In genomic region chr2:227325056-227325823, GRCh38 we compare ENCODE assay signal across 8 cellular contexts. TPM values are rescaled to one million over a fixed set of nuclear protein-coding genes. Genes with fewer than 3 reads are reported as not detected.
DNase-seq lines count a peak whose midpoint lies in the region; ATAC-seq and TF ChIP-seq lines count a peak whose summit lies in the region.

TSS of gene MFF (plus strand) at chr2:227325251. CDS start at chr2:227330666, 5,415 bp downstream.

- peak within 1 kb of the TSS; percentile 94 for H2AFZ ChIP-seq in PC-9

- CTCF ChIA-PET in PC-9 (lab: Charles Lee): interaction anchor here (0.5 to 0.6 kb wide), 2 partner anchors 490 to 841 kb away, joined by 8 to 9 read pairs; no protein-coding TSS in a partner anchor

- peak within 1 kb of the TSS; percentile 83 for H3K27ac ChIP-seq in PC-9

- peaks cover 12% of the 10 kb centered on the region; the same call in 1 of the 2 replicates for H3K36me3 ChIP-seq in PC-9 (ENCODE audit: low read depth)

- peak within 1 kb of the TSS; percentile 81 for H3K4me2 ChIP-seq in PC-9

- no peaks in the 10 kb centered on the region for H3K9me3 ChIP-seq in PC-9 (ENCODE audit: insufficient read depth, low read depth)

- DNase-seq in DMS53 treated with DMSO at 0.1 percent for 48 hours (lab: John Stamatoyannopoulos, UW; ENCODE audit: unreplicated experiment): peak; percentile 67
- peak; percentile 93 for DNase-seq in Jurkat, Clone E6-1 (ENCODE audit: low read depth, low spot score)
- peak; percentile 80 to 86 for DNase-seq in PC-9
- DNase-seq in activated T-cell treated with anti-CD3 and anti-CD28 coated beads, Interleukin-2, amount 50 U/mL, for 1 hour: peak; percentile 90
- DNase-seq in epithelial cell of proximal tubule (ENCODE audit: low read depth): peak; percentile 55
- peak; percentile 95 for DNase-seq in mucosa of gallbladder (ENCODE audit: low spot score)
- DNase-seq in stimulated activated CD8-positive, alpha-beta memory T cell treated with anti-CD3 and anti-CD28 coated beads, Interleukin-4, amount 100 ng/mL, for 4 hours (ENCODE audit: low read depth in 2 of 2, low spot score in 1 of 2): peak; percentile 86 to 87

- H4K20me1 ChIP-seq in PC-9 (ENCODE audit: insufficient read depth): no peaks in the 10 kb centered on the region; the same call in 1 of the 2 replicates

- ATAC-seq in GM21619 (IDR thresholded peaks at IDR 0.05; ENCODE audit: unreplicated experiment): peak; percentile 97

- TF ChIP-seq CTCF in PC-9 (conservative IDR thresholded peaks at IDR 0.05): peak; percentile 43; the same call in 1 of the 2 replicates
- peak; percentile 39 for TF ChIP-seq CTCF in epithelial cell of proximal tubule (conservative IDR thresholded peaks at IDR 0.05; ENCODE audit: low read depth, low read length)

- intact Hi-C loops in PC-9 (cut with micrococcal nuclease; ENCODE audit: unreplicated experiment): loop anchor here (5.0 kb wide), 2 partner anchors 88 to 193 kb away; no protein-coding TSS in a partner anchor

- H3K79me2 ChIP-seq in PC-9 (ENCODE audit: low read depth): peaks cover 56% of the 10 kb centered on the region

- H3F3A ChIP-seq in PC-9 (ENCODE audit: insufficient read depth, low read depth): 0 out of 2 replicates have a peak, but pooled peaks cover 6% of the 10 kb centered on the region

- no peaks in the 10 kb centered on the region for H3K9me2 ChIP-seq in PC-9 (ENCODE audit: insufficient read depth)

- H3K4me3 ChIP-seq in Jurkat, Clone E6-1 (ENCODE audit: low read length): peak within 1 kb of the TSS; percentile 91
- H3K4me3 ChIP-seq in PC-9: peak within 1 kb of the TSS; percentile 98
- H3K4me3 ChIP-seq in epithelial cell of proximal tubule (ENCODE audit: low read depth, low read length): peak within 1 kb of the TSS; percentile 91

- H3K27me3 ChIP-seq in PC-9 (ENCODE audit: insufficient read depth, low read depth): no peaks in the 10 kb centered on the region

- POLR2A ChIA-PET in PC-9 (lab: Charles Lee; ENCODE audit: unreplicated experiment): interaction anchor here (0.7 kb wide), 1 partner anchor 1321 kb away, joined by 6 read pairs; no protein-coding TSS in a partner anchor

- peaks cover 25% of the 10 kb centered on the region for H3K4me1 ChIP-seq in PC-9 (replicated peaks; ENCODE audit: insufficient read depth)

- no TSS peak for BruUV-seq in PC-9 (replicated peaks; lab: Mats Ljungman, UMichigan)

RNA-seq across cellular contexts. Expression of gene MFF, which starts in this region (rescaled TPM):
- 123 TPM for polyA plus RNA-seq in Jurkat, Clone E6-1 (2012; ENCODE audit: insufficient read depth, insufficient read length)
- 141 and 144 TPM in 2 replicates for total RNA-seq in PC-9 (2021)
- 99.4 and 133 TPM in 2 replicates for total RNA-seq in epithelial cell of proximal tubule
- 70.8 TPM for total RNA-seq in mucosa of gallbladder

Comparison
In these comparisons a context has a peak if more than half of its experiments do, and no peak if none do; other contexts are left out.
1. Peak in every context shown above with its lines: DNase-seq, ATAC-seq, H3K4me3 ChIP-seq and H3K27ac ChIP-seq.